ENCODE assay signal across 9 cellular contexts in genomic region chr14:102323102-102323501, GRCh38. TPM values are rescaled to one million over a fixed set of nuclear protein-coding genes. Genes with fewer than 3 reads are reported as not detected.
A peak's percentile ranks its signal among the peaks of the same experiment; 100 is the strongest.
DNase-seq lines count a peak whose midpoint lies in the region; ATAC-seq, FAIRE-seq and TF ChIP-seq lines count a peak whose summit lies in the region.
"Had no signal": no experiment of that assay in that cellular context is flagged by ENCODE, and none has a peak within 500 bp of the region (broad histone marks: within the 10 kb centered on the region; RNA-seq: fewer than 3 reads in every experiment).

No MANE protein-coding gene starts in this region.

- H3K27me3 Mint-ChIP-seq in activated naive CD4-positive, alpha-beta T cell treated with anti-CD3 and anti-CD28 coated beads for 36 hours (ENCODE audit: low read depth) = no peaks in the 10 kb centered on the region
- no peaks in the 10 kb centered on the region for H3K27me3 Mint-ChIP-seq in stimulated activated memory B cell treated with anti-CD40 and anti-IgM and Interleukin-4, amounts not matched to agents 10 μg/mL and 1 μg/mL and 100 μg/mL, for 72 hours

- FAIRE-seq in A549 (lab: Jason Lieb, UNC) = peak; percentile 96

- in situ Hi-C loops in G401 (cut with HindIII; ENCODE audit: low sequenced_read_pairs) = loop anchor here (25.0 kb wide), 1 partner anchor 236 kb away; the partner anchor contains the start of gene HSP90AA1

- H3K4me1 Mint-ChIP-seq in activated naive CD4-positive, alpha-beta T cell treated with anti-CD3 and anti-CD28 coated beads for 36 hours (ENCODE audit: low read depth) = peaks cover 36% of the 10 kb centered on the region
- peaks cover 36% of the 10 kb centered on the region for H3K4me1 Mint-ChIP-seq in stimulated activated memory B cell treated with anti-CD40 and anti-IgM and Interleukin-4, amounts not matched to agents 10 μg/mL and 1 μg/mL and 100 μg/mL, for 72 hours

- no peak for TF ChIP-seq EP300 in A549 (IDR thresholded peaks at IDR 0.05)

- no peaks in the 10 kb centered on the region for H3K9me3 ChIP-seq in A549
- no peaks in the 10 kb centered on the region for H3K9me3 ChIP-seq in psoas muscle

- peaks cover 0 to 26% of the 10 kb centered on the region in 2 donors for H3K36me3 ChIP-seq in psoas muscle (ENCODE audit: insufficient read depth in 1 of 2, low read depth in 1 of 2)

- H3K4me2 ChIP-seq in A549 = no peak overlapping the region

- H3K9me3 Mint-ChIP-seq in activated naive CD4-positive, alpha-beta T cell treated with anti-CD3 and anti-CD28 coated beads for 36 hours = no peaks in the 10 kb centered on the region
- no peaks in the 10 kb centered on the region for H3K9me3 Mint-ChIP-seq in stimulated activated memory B cell treated with anti-CD40 and anti-IgM and Interleukin-4, amounts not matched to agents 10 μg/mL and 1 μg/mL and 100 μg/mL, for 72 hours
- H3K9me3 Mint-ChIP-seq: immature natural killer cell had no signal

- H3K4me3 ChIP-seq in A549 (no peak overlapping the region), psoas muscle (no peak overlapping the region)

- POLR2A ChIA-PET in A549 (lab: Yijun Ruan, JAX) = no interaction called here

- peak; percentile 63 to 72 for ATAC-seq in A549
- peak in 3 of 4 donors; percentile 43 to 57 (median 51) for ATAC-seq in psoas muscle
- no peak for ATAC-seq in HG03378 (IDR thresholded peaks at IDR 0.05; ENCODE audit: unreplicated experiment)
- no peak for ATAC-seq in stimulated activated memory B cell treated with anti-CD40 and anti-IgM and Interleukin-4, amounts not matched to agents 10 μg/mL and 1 μg/mL and 100 μg/mL, for 72 hours

- peaks cover 2% of the 10 kb centered on the region for H3K36me3 Mint-ChIP-seq in activated naive CD4-positive, alpha-beta T cell treated with anti-CD3 and anti-CD28 coated beads for 36 hours (ENCODE audit: low read depth)
- H3K36me3 Mint-ChIP-seq in stimulated activated memory B cell treated with anti-CD40 and anti-IgM and Interleukin-4, amounts not matched to agents 10 μg/mL and 1 μg/mL and 100 μg/mL, for 72 hours = peaks cover 10% of the 10 kb centered on the region

- peaks cover 27% of the 10 kb centered on the region for H3K4me1 ChIP-seq in A549
- H3K4me1 ChIP-seq in psoas muscle = peaks cover 19% of the 10 kb centered on the region

- TF ChIP-seq POLR2A in A549 (IDR thresholded peaks at IDR 0.05; ENCODE audit: low read length) = no peak

- H3K27ac Mint-ChIP-seq in activated naive CD4-positive, alpha-beta T cell treated with anti-CD3 and anti-CD28 coated beads for 36 hours = no peak overlapping the region
- no peak overlapping the region for H3K27ac Mint-ChIP-seq in stimulated activated memory B cell treated with anti-CD40 and anti-IgM and Interleukin-4, amounts not matched to agents 10 μg/mL and 1 μg/mL and 100 μg/mL, for 72 hours

- no peak overlapping the region for H3K27ac ChIP-seq in A549
- peak overlapping the region; percentile 41 for H3K27ac ChIP-seq in psoas muscle

- TF ChIP-seq CTCF in A549 (IDR thresholded peaks at IDR 0.05) (peak; percentile 81), psoas muscle (IDR thresholded peaks at IDR 0.05) (peak; percentile 43)

- CTCF ChIA-PET in A549 (lab: Yijun Ruan, JAX) = interaction anchor here (0.8 to 8.8 kb wide), 3 partner anchors 12 to 87 kb away, joined by 3 to 100 read pairs (median 3); no protein-coding TSS in a partner anchor
- CTCF ChIA-PET in activated naive CD4-positive, alpha-beta T cell treated with anti-CD3 and anti-CD28 coated beads for 36 hours (lab: Charles Lee) = interaction anchor here (0.8 to 1.5 kb wide), 3 partner anchors 13 to 200 kb away, joined by 3 to 4 read pairs (median 4); no protein-coding TSS in a partner anchor

- WGBS in A549 (ENCODE audit: missing lambda C conversion rate) = 29% methylated on average over 8 of the region's 8 CpGs
- 19 to 24% (median 21%) methylated on average over 8 of the region's 8 CpGs for WGBS in psoas muscle, 3 donors

- intact Hi-C loops in activated naive CD4-positive, alpha-beta T cell treated with anti-CD3 and anti-CD28 coated beads for 36 hours (cut with micrococcal nuclease) = no loop called here
- intact Hi-C loops in head of caudate nucleus (cut with DNase I) (no loop called here), psoas muscle (cut with DNase I) (loop anchor here in 1 of 2 donors (5.0 kb wide), 1 partner anchor 189 kb away; no protein-coding TSS in a partner anchor)

- peak; percentile 79 to 82 for DNase-seq in A549 (ENCODE audit: low read depth in 1 of 2, low spot score in 1 of 2)
- DNase-seq in G401 (ENCODE audit: low spot score) = peak; percentile 82
- peak; percentile 37 to 71 for DNase-seq in NCI-H2081 (lab: John Stamatoyannopoulos, UW)
- peak; percentile 52 for DNase-seq in activated naive CD4-positive, alpha-beta T cell treated with anti-CD3 and anti-CD28 coated beads for 36 hours
- peak in 41 of 42 donors; percentile 41 to 91 (median 79) for DNase-seq in head of caudate nucleus
- peak; percentile 80 to 92 for DNase-seq in psoas muscle

- H3K4me3 Mint-ChIP-seq in activated naive CD4-positive, alpha-beta T cell treated with anti-CD3 and anti-CD28 coated beads for 36 hours = no peak overlapping the region
- no peak overlapping the region for H3K4me3 Mint-ChIP-seq in stimulated activated memory B cell treated with anti-CD40 and anti-IgM and Interleukin-4, amounts not matched to agents 10 μg/mL and 1 μg/mL and 100 μg/mL, for 72 hours

- H3K27me3 ChIP-seq in psoas muscle (ENCODE audit: insufficient read depth in 3 of 3, low read length in 2 of 3) = no peaks in the 10 kb centered on the region

- peak; percentile 51 to 69 for TF ChIP-seq RAD21 in A549 (conservative IDR thresholded peaks at IDR 0.05 in 1 of 2, IDR thresholded peaks at IDR 0.05 in 1 of 2)

TF ChIP-seq in A549, 52 proteins besides CTCF, POLR2A, EP300 and RAD21 (continues in another document):
- TF ChIP-seq ZNF302 (CRISPR knock-in tag; IDR thresholded peaks at IDR 0.05) (no peak), ZC3H11A (IDR thresholded peaks at IDR 0.05) (no peak), ELK1 (IDR thresholded peaks at IDR 0.05; ENCODE audit: low read depth, low read length) (no peak), ZFP36 (IDR thresholded peaks at IDR 0.05; ENCODE audit: borderline replicate concordance, partially characterized antibody) (no peak), NPAS2 (CRISPR knock-in tag; IDR thresholded peaks at IDR 0.05; ENCODE audit: borderline replicate concordance) (no peak), CHD2 (IDR thresholded peaks at IDR 0.05; ENCODE audit: low read length, partially characterized antibody) (no peak), SMC3 (IDR thresholded peaks at IDR 0.05) (peak; percentile 57)

RNA-seq across cellular contexts. Expression of gene ZNF839, which starts 3.6 kb away (rescaled TPM):
- polyA plus RNA-seq in A549 (2011; rRNA removed) = 8.5 and 10.8 TPM in 2 replicates
- polyA plus RNA-seq in A549 (2012; cell fraction: cytosol; rRNA removed) = 8.6 and 8.8 TPM in 2 replicates
- 30.0 and 37.7 TPM in 2 replicates for polyA plus RNA-seq in A549 (2012; cell fraction: nucleus; rRNA removed)
- 6.0 to 7.9 TPM (median 7.2 TPM) in 3 replicates for polyA plus RNA-seq in A549 (2017; fragmentation: RNase III; extraction: RNeasy Plus Mini Kit Qiagen cat#74134 plus additional on column Dnase treatment)
- polyA minus RNA-seq in A549 (2011; rRNA and poly(A)+ RNA removed) = 6.5 and 7.9 TPM in 2 replicates
- total RNA-seq in G401 (2014; rRNA removed; shearing (Covaris generic)) = 13.2 and 16.4 TPM in 2 replicates
- 10 to 100 TPM; 10.2 to 10.6 TPM for total RNA-seq in activated naive CD4-positive, alpha-beta T cell treated with anti-CD3 and anti-CD28 coated beads for 36 hours
- total RNA-seq in psoas muscle = 10 to 100 TPM in 3 of 4 donors, 1 to 10 TPM in 1; 8.5 to 18.2 (median 12.3) TPM
- 1 to 10 TPM; 4.6 to 10.0 (median 7.2) TPM for polyA plus RNA-seq in psoas muscle

RNA-seq across cellular contexts. Expression of gene MOK, which starts 18.1 kb away (rescaled TPM):
- polyA plus RNA-seq in A549 (2011; rRNA removed) (10.4 and 12.6 TPM in 2 replicates), A549 (2017; fragmentation: RNase III; extraction: RNeasy Plus Mini Kit Qiagen cat#74134 plus additional on column Dnase treatment) (18.5 to 25.1 TPM (median 19.3 TPM) in 3 replicates), psoas muscle (10 to 100 TPM in 1 of 3 donors, 1 to 10 TPM in 2; 3.4 to 11.1 (median 4.5) TPM)
- polyA plus RNA-seq in A549 (2012; cell fraction: cytosol; rRNA removed) = 21.3 and 23.1 TPM in 2 replicates
- 93.2 and 98.3 TPM in 2 replicates for polyA plus RNA-seq in A549 (2012; cell fraction: nucleus; rRNA removed)
- 8.8 and 11.1 TPM in 2 replicates for polyA minus RNA-seq in A549 (2011; rRNA and poly(A)+ RNA removed)
- total RNA-seq in G401 (2014; rRNA removed; shearing (Covaris generic)) = 11.3 and 20.6 TPM in 2 replicates
- total RNA-seq in activated naive CD4-positive, alpha-beta T cell treated with anti-CD3 and anti-CD28 coated beads for 36 hours = 1 to 10 TPM; 1.6 TPM
- 1 to 10 TPM; 1.8 to 3.4 (median 2.1) TPM for total RNA-seq in psoas muscle

RNA-seq across cellular contexts. Expression of gene CINP, which starts 39.6 kb away (rescaled TPM):
- polyA plus RNA-seq in A549 (2011; rRNA removed) (60.8 and 74.6 TPM in 2 replicates), A549 (2017; fragmentation: RNase III; extraction: RNeasy Plus Mini Kit Qiagen cat#74134 plus additional on column Dnase treatment) (59.9 to 67.4 TPM (median 61.8 TPM) in 3 replicates), psoas muscle (10 to 100 TPM; 22.5 to 42.4 (median 35.9) TPM)
- 55.0 and 56.3 TPM in 2 replicates for polyA plus RNA-seq in A549 (2012; cell fraction: cytosol; rRNA removed)
- 32.1 and 35.2 TPM in 2 replicates for polyA plus RNA-seq in A549 (2012; cell fraction: nucleus; rRNA removed)
- 33.8 and 39.1 TPM in 2 replicates for polyA minus RNA-seq in A549 (2011; rRNA and poly(A)+ RNA removed)
- 70.8 and 73.9 TPM in 2 replicates for total RNA-seq in G401 (2014; rRNA removed; shearing (Covaris generic))
- 10 to 100 TPM; 45.3 to 46.2 TPM for total RNA-seq in activated naive CD4-positive, alpha-beta T cell treated with anti-CD3 and anti-CD28 coated beads for 36 hours
- 10 to 100 TPM; 27.8 to 40.1 (median 32.5) TPM for total RNA-seq in psoas muscle

RNA-seq across cellular contexts. Expression of gene TECPR2, which starts 39.6 kb away (rescaled TPM):
- polyA plus RNA-seq in A549 (2011; rRNA removed) (7.6 and 10.5 TPM in 2 replicates), A549 (2017; fragmentation: RNase III; extraction: RNeasy Plus Mini Kit Qiagen cat#74134 plus additional on column Dnase treatment) (5.6 to 5.9 TPM (median 5.7 TPM) in 3 replicates), psoas muscle (10 to 100 TPM in 1 of 3 donors, 1 to 10 TPM in 2; 5.7 to 19.9 (median 5.9) TPM)
- polyA plus RNA-seq in A549 (2012; cell fraction: cytosol; rRNA removed) = 3.5 and 4.5 TPM in 2 replicates
- 7.5 and 10.0 TPM in 2 replicates for polyA plus RNA-seq in A549 (2012; cell fraction: nucleus; rRNA removed)
- polyA minus RNA-seq in A549 (2011; rRNA and poly(A)+ RNA removed) = 19.3 and 20.8 TPM in 2 replicates
- total RNA-seq in G401 (2014; rRNA removed; shearing (Covaris generic)) = 5.8 and 8.5 TPM in 2 replicates
- 1 to 10 TPM; 2.3 to 3.6 TPM for total RNA-seq in activated naive CD4-positive, alpha-beta T cell treated with anti-CD3 and anti-CD28 coated beads for 36 hours
- total RNA-seq in psoas muscle = 10 to 100 TPM; 12.9 to 22.5 (median 18.4) TPM

Comparison
In these comparisons a context has a peak if more than half of its experiments do, and no peak if none do; other contexts are left out.
1. ATAC-seq: peak in A549 (2 of 2) and psoas muscle (3 of 4); none in HG03378 (single experiment) and stimulated activated memory B cell treated with anti-CD40 and anti-IgM and Interleukin-4, amounts not matched to agents 10 μg/mL and 1 μg/mL and 100 μg/mL, for 72 hours (single experiment).
2. Peak in every context shown above with its lines, with median percentiles within 50 percentile points of each other: DNase-seq.